Comparison of ENCODE assay signal across 8 cellular contexts in genomic region chr4:83535945-83536648, GRCh38. TPM values are rescaled to one million over a fixed set of nuclear protein-coding genes. Genes with fewer than 3 reads are reported as not detected.
A peak's percentile ranks its signal among the peaks of the same experiment; 100 is the strongest.
DNase-seq lines count a peak whose midpoint lies in the region; ATAC-seq lines count a peak whose summit lies in the region.

GPAT3 (plus strand) TSS chr4:83536108; CDS start chr4:83536623, 515 bp downstream.

- H4K8ac ChIP-seq in mesenchymal stem cell (ENCODE audit: low read length): peak within 1 kb of the TSS; percentile 19

- peak; percentile 76 for ATAC-seq in HG02885 (IDR thresholded peaks at IDR 0.05; ENCODE audit: poor library complexity, unreplicated experiment)

- H2AFZ ChIP-seq in mesenchymal stem cell (ENCODE audit: low read depth, low read length): peak within 1 kb of the TSS; percentile 94

- H2BK120ac ChIP-seq in mesenchymal stem cell (ENCODE audit: low read depth, low read length): no peak within 1 kb of the TSS

- H3K4me1 ChIP-seq in ectodermal cell (ENCODE audit: control insufficient read depth, insufficient read depth, low read length) (peaks cover 6% of the 10 kb centered on the region), mesenchymal stem cell (ENCODE audit: control insufficient read depth, insufficient read depth, low read depth, low read length) (peaks cover 7% of the 10 kb centered on the region)

- peak within 1 kb of the TSS; percentile 9 to 84 for H3K23ac ChIP-seq in mesenchymal stem cell (ENCODE audit: low read length in 2 of 2)

- no peak within 1 kb of the TSS for H2AK5ac ChIP-seq in mesenchymal stem cell (ENCODE audit: low read length, severe bottlenecking)

- 0% methylated on average over 64 of the region's 64 CpGs for WGBS in ectodermal cell, 2 experiments
- 1% methylated on average over 46 of the region's 64 CpGs for WGBS in mesenchymal stem cell

- H3K14ac ChIP-seq in mesenchymal stem cell (ENCODE audit: low read length in 2 of 2): peak within 1 kb of the TSS in 1 of 2 experiments; percentile 74

- H3K27me3 ChIP-seq in ectodermal cell (ENCODE audit: control insufficient read depth, insufficient read depth, low read length, poor library complexity, severe bottlenecking) (peaks cover 62% of the 10 kb centered on the region), mesenchymal stem cell (ENCODE audit: control insufficient read depth in 1 of 2, insufficient read depth in 1 of 2, low read length in 2 of 2) (peaks cover 12 to 16% of the 10 kb centered on the region in 2 experiments)

- DNase-seq in NCI-H82 (lab: John Stamatoyannopoulos, UW) (peak; percentile 21), NCI-H82 treated with DMSO at 0.1 percent for 48 hours (lab: John Stamatoyannopoulos, UW; ENCODE audit: unreplicated experiment) (no peak), NCI-H510A (lab: John Stamatoyannopoulos, UW) (peak; percentile 38), mesenchymal stem cell (peak; percentile 74)
- peak; percentile 17 to 45 for DNase-seq in activated CD8-positive, alpha-beta memory T cell treated with anti-CD3 and anti-CD28 coated beads for 1 hour (ENCODE audit: extremely low read depth in 1 of 2, low read depth in 1 of 2)
- DNase-seq in stimulated activated CD8-positive, alpha-beta memory T cell treated with anti-CD3 and anti-CD28 coated beads, Interleukin-15, amount 100 ng/mL, for 1 hour (ENCODE audit: low read depth): peak; percentile 29

- no peak within 1 kb of the TSS for H2BK5ac ChIP-seq in mesenchymal stem cell (ENCODE audit: low read depth, low read length, poor library complexity, severe bottlenecking)

- H3K36me3 ChIP-seq in ectodermal cell (ENCODE audit: control insufficient read depth, insufficient read depth, low read length) (no peaks in the 10 kb centered on the region), mesenchymal stem cell (ENCODE audit: control insufficient read depth in 1 of 2, insufficient read depth in 2 of 2, low read depth in 1 of 2, low read length in 2 of 2) (peaks cover 0 to 2% of the 10 kb centered on the region in 2 experiments)

- peak within 1 kb of the TSS; percentile 92 for H3K9ac ChIP-seq in mesenchymal stem cell (ENCODE audit: low read length)

- peak within 1 kb of the TSS; percentile 9 to 75 for H2BK12ac ChIP-seq in mesenchymal stem cell (ENCODE audit: low read length in 2 of 2)

- H3K4me3 ChIP-seq in ectodermal cell (ENCODE audit: insufficient read depth, low read depth, low read length): peak within 1 kb of the TSS; percentile 49
- peak within 1 kb of the TSS; percentile 83 to 92 for H3K4me3 ChIP-seq in mesenchymal stem cell (ENCODE audit: insufficient read depth in 1 of 2, low read depth in 1 of 2, low read length in 2 of 2)

- H3K79me1 ChIP-seq in mesenchymal stem cell (replicated peaks; ENCODE audit: low read length, poor library complexity, severe bottlenecking): peaks cover 9% of the 10 kb centered on the region

- H3K4ac ChIP-seq in mesenchymal stem cell (ENCODE audit: low read depth in 1 of 2, low read length in 2 of 2): peak within 1 kb of the TSS in 1 of 2 experiments; percentile 38

- H3K9me3 ChIP-seq in ectodermal cell (ENCODE audit: control insufficient read depth, low read length) (no peaks in the 10 kb centered on the region), mesenchymal stem cell (ENCODE audit: control insufficient read depth, low read length) (no peaks in the 10 kb centered on the region)

- H3K4me2 ChIP-seq in mesenchymal stem cell (ENCODE audit: low read length, poor library complexity, severe bottlenecking): peak within 1 kb of the TSS; percentile 63

- peak within 1 kb of the TSS; percentile 16 to 88 for H3K18ac ChIP-seq in mesenchymal stem cell (ENCODE audit: low read depth in 1 of 2, low read length in 2 of 2)

- peak within 1 kb of the TSS; percentile 91 for H2BK15ac ChIP-seq in mesenchymal stem cell (ENCODE audit: low read depth, poor library complexity, severe bottlenecking)

- H4K91ac ChIP-seq in mesenchymal stem cell (ENCODE audit: low read length): no peak within 1 kb of the TSS

- no peak within 1 kb of the TSS for H3K27ac ChIP-seq in ectodermal cell (ENCODE audit: insufficient read depth, low read depth, low read length, poor library complexity, severe bottlenecking)
- no peak within 1 kb of the TSS for H3K27ac ChIP-seq in mesenchymal stem cell (ENCODE audit: low read length, poor library complexity, severe bottlenecking)

RNA-seq across cellular contexts. Expression of gene GPAT3, which starts in this region (rescaled TPM):
- 0.24 TPM for polyA plus RNA-seq in ectodermal cell (2013, experiment 1 of 4)
- not detected for polyA plus RNA-seq in ectodermal cell (2013, experiment 2 of 4)
- polyA plus RNA-seq in ectodermal cell (2013, experiment 3 of 4): 0.32 TPM
- polyA plus RNA-seq in ectodermal cell (2013, experiment 4 of 4): 0.12 TPM
- polyA plus RNA-seq in mesenchymal stem cell (2013, experiment 1 of 2): 4.3 TPM
- 4.1 TPM for polyA plus RNA-seq in mesenchymal stem cell (2013, experiment 2 of 2)
